ENCODE assay signal across 7 cellular contexts in the genomic region with DNA sequence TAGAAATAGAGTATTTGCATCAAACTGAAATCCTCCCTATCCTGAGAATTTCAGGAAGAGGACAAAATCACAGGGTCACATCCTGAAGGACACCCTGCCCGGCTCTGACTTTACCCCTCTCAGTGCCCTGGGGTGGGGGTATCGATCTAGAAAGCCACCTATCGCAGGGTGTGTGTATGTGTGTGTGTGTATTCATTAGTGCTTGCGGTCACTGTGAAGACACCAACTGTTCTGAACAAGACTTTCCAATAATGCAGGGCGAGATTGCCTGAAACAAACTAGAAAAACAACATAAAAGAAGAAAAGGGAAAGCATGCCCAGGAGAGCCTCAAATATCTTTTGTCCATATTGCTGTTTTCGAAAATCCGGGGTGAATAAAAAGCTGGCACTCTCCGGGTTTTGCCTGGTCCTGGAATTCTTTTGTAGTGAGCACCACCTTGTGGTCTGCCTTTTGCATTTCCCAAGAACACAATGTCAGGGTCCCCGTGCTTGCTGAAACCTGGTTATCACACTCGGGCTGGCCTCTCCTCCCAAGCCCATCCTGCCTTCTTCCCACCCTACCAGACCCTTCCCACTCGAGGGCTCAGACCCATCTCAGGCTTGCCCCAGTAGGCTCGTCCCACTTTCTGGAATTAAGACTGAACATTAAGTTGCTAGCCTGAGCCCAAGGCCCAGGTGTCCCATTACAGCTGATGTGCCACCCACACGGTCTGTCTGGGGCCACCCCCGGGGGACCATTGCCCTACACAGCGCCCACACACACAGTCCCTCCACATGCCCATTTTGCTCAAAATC. TPM values are rescaled to one million over a fixed set of nuclear protein-coding genes. Genes with fewer than 3 reads are reported as not detected.
DNase-seq lines count a peak whose midpoint lies in the region; ATAC-seq and TF ChIP-seq lines count a peak whose summit lies in the region.

No MANE protein-coding gene starts in this region.

- no peak for ATAC-seq in GM19324 (IDR thresholded peaks at IDR 0.05; ENCODE audit: low FRiP score, unreplicated experiment)

- DNase-seq in ELF-1 (ENCODE audit: low read depth, low spot score) = peak; percentile 77
- peak; percentile 61 for DNase-seq in LHCN-M2 (ENCODE audit: low read depth)
- DNase-seq in RPMI8226 = peak; percentile 48
- DNase-seq in epithelial cell of esophagus (ENCODE audit: low read depth) = peak; percentile 74
- peak; percentile 78 for DNase-seq in middle frontal gyrus (ENCODE audit: extremely low spot score, low spot score)
- no peak for DNase-seq in activated CD4-positive, alpha-beta memory T cell treated with anti-CD3 and anti-CD28 coated beads for 36 hours

- H3K4me1 Mint-ChIP-seq in activated CD4-positive, alpha-beta memory T cell treated with anti-CD3 and anti-CD28 coated beads for 36 hours (ENCODE audit: low read depth) = peaks cover 21% of the 10 kb centered on the region

- intact Hi-C loops in activated CD4-positive, alpha-beta memory T cell treated with anti-CD3 and anti-CD28 coated beads for 36 hours (cut with micrococcal nuclease) = no loop called here

- CTCF ChIA-PET in activated CD4-positive, alpha-beta memory T cell treated with anti-CD3 and anti-CD28 coated beads for 36 hours (lab: Charles Lee) = interaction anchor here (1.4 to 2.1 kb wide), 3 partner anchors 548 to 708 kb away, joined by 6 to 8 read pairs (median 7); no protein-coding TSS in a partner anchor

- H3K36me3 Mint-ChIP-seq in activated CD4-positive, alpha-beta memory T cell treated with anti-CD3 and anti-CD28 coated beads for 36 hours = no peaks in the 10 kb centered on the region

- H3K4me3 ChIP-seq in epithelial cell of esophagus (ENCODE audit: low read length) = no peak overlapping the region

- H3K27ac Mint-ChIP-seq in activated CD4-positive, alpha-beta memory T cell treated with anti-CD3 and anti-CD28 coated beads for 36 hours = no peak overlapping the region

- peak; percentile 72 for TF ChIP-seq CTCF in epithelial cell of esophagus (IDR thresholded peaks at IDR 0.05; ENCODE audit: insufficient read depth, low read depth, low read length, missing control alignments)

- POLR2A ChIA-PET in activated CD4-positive, alpha-beta memory T cell treated with anti-CD3 and anti-CD28 coated beads for 36 hours (lab: Charles Lee) = no interaction called here

- no peak overlapping the region for H3K4me3 Mint-ChIP-seq in activated CD4-positive, alpha-beta memory T cell treated with anti-CD3 and anti-CD28 coated beads for 36 hours

- no peaks in the 10 kb centered on the region for H3K27me3 Mint-ChIP-seq in activated CD4-positive, alpha-beta memory T cell treated with anti-CD3 and anti-CD28 coated beads for 36 hours

- no peaks in the 10 kb centered on the region for H3K9me3 Mint-ChIP-seq in activated CD4-positive, alpha-beta memory T cell treated with anti-CD3 and anti-CD28 coated beads for 36 hours

RNA-seq across cellular contexts. Expression of gene COPS8, which starts 25.0 kb away (rescaled TPM):
- total RNA-seq in LHCN-M2 (2014; rRNA removed) = 422 and 544 TPM in 2 replicates
- polyA plus RNA-seq in LHCN-M2 (2012) = 79.2 TPM
- 10 to 100 TPM; 61.1 to 66.8 TPM for total RNA-seq in activated CD4-positive, alpha-beta memory T cell treated with anti-CD3 and anti-CD28 coated beads for 36 hours
